In the genomic region with DNA sequence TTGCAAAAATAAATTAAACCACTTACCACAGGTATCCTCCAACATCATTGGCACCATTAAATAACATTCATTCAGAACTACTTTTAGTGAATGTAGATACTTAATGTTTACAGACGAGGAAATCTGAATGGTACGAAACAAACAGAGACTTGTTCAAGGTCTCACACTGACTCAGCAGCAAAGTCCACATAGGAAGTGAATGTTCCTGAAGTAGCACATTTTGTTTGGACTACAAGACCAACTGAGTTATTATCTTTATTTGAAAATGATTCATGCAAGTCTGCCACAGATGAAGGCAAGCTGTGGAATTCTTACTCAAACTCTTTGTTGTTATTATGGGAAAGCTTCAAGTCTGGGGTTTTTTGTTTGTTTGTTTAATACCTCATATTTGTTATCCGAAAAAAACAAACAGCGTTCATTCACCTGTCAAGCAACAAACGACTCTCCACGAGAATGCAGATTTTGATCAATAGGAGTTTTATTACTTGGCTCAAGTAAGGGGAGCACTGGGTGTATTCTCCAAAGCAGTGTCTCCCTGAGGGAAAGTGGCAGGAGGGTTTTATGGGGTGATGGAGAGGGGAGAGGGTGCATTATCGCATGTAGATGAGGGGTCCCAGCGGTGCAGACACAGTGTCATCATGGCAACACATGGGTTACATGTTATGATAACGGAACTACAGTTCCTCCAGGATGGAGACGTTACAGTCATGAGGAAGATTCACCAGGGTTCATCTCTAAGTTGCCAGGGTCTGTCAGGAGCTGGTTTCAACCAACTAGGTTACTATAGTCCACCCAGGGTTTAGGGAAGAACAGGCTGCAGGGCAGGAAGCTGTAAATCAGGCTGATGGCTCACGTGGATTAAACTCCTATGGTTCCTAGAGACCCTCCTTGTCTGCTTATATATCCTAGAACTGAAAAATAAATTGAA, we compare ENCODE assay signal across 11 cellular contexts.
A peak's percentile ranks its signal among the peaks of the same experiment; 100 is the strongest.
DNase-seq lines count a peak whose midpoint lies in the region; ATAC-seq and TF ChIP-seq lines count a peak whose summit lies in the region.
"Had no signal": no experiment of that assay in that cellular context is flagged by ENCODE, and none has a peak within 500 bp of the region (broad histone marks: within the 10 kb centered on the region; RNA-seq: fewer than 3 reads in every experiment).

No MANE protein-coding gene starts in this region.

- H3K4me3 ChIP-seq in BJ (ENCODE audit: low read depth, low read length), result no peak overlapping the region
- H3K4me3 ChIP-seq in SJSA1, result 0 out of 2 replicates have a peak overlapping the region, but pooled peaks have one; percentile 1
- peak overlapping the region; percentile 62 for H3K4me3 ChIP-seq in osteoblast (ENCODE audit: insufficient read depth, low read length)

- H4K20me1 ChIP-seq in osteoblast (ENCODE audit: insufficient read depth, low read length), result no peaks in the 10 kb centered on the region

- H3K4me1 ChIP-seq in SJSA1 (replicated peaks) (peaks cover 19% of the 10 kb centered on the region), osteoblast (ENCODE audit: insufficient read depth, low read length) (peaks cover 22% of the 10 kb centered on the region)

- peak; percentile 66 for DNase-seq in BJ (ENCODE audit: low read depth)
- DNase-seq in SJSA1 (ENCODE audit: low read depth in 1 of 2, low spot score in 2 of 2), result peak in 1 of 2 experiments; percentile 79
- peak; percentile 72 for DNase-seq in fibroblast of the conjunctiva (ENCODE audit: low read depth)
- peak; percentile 86 for DNase-seq in osteoblast (ENCODE audit: insufficient read length, low spot score, missing footprints)
- no peak for DNase-seq in NCI-H1436 (lab: John Stamatoyannopoulos, UW)
- DNase-seq in HuH-7.5 (ENCODE audit: low spot score), result no peak
- DNase-seq: effector CD8-positive, alpha-beta T cell; T-cell had no signal

- peaks cover 6% of the 10 kb centered on the region for H3K79me2 ChIP-seq in osteoblast (ENCODE audit: insufficient read depth, low read length)

- peak overlapping the region; percentile 87 for H3K4me2 ChIP-seq in osteoblast (ENCODE audit: insufficient read depth, low read length)

- CTCF ChIA-PET in BJ (lab: Yijun Ruan, JAX), result interaction anchor here (1.0 kb wide), 1 partner anchor 13 kb away, joined by 3 read pairs; no protein-coding TSS in a partner anchor

- H2AFZ ChIP-seq in osteoblast (ENCODE audit: low read length), result no peak overlapping the region

- H3K36me3 ChIP-seq in BJ (ENCODE audit: control insufficient read depth, insufficient read depth, low read length) (no peaks in the 10 kb centered on the region), SJSA1 (no peaks in the 10 kb centered on the region), osteoblast (ENCODE audit: insufficient read depth, low read length) (no peaks in the 10 kb centered on the region)

- peak overlapping the region; percentile 64 for H3K27ac ChIP-seq in SJSA1
- H3K27ac ChIP-seq in osteoblast (ENCODE audit: low read depth, low read length), result peak overlapping the region; percentile 98
- H3K27ac ChIP-seq: C4-2B had no signal

- H3K9me3 ChIP-seq in SJSA1 (replicated peaks) (no peaks in the 10 kb centered on the region), osteoblast (ENCODE audit: low read depth, low read length) (no peaks in the 10 kb centered on the region)

- TF ChIP-seq CTCF in BJ (IDR thresholded peaks at IDR 0.05; ENCODE audit: insufficient read depth, low read depth, low read length) (no peak), osteoblast (IDR thresholded peaks at IDR 0.05; ENCODE audit: extremely low read depth, low read depth, low read length) (no peak)

- POLR2A ChIA-PET in BJ (lab: Charles Lee), result interaction anchor here (0.7 kb wide), 1 partner anchor 86 kb away, joined by 14 read pairs; no protein-coding TSS in a partner anchor

- H3K27me3 ChIP-seq in BJ (ENCODE audit: control insufficient read depth, insufficient read depth, low read length), result no peaks in the 10 kb centered on the region
- H3K27me3 ChIP-seq in SJSA1 (replicated peaks), result no peaks in the 10 kb centered on the region
- H3K27me3 ChIP-seq in osteoblast (ENCODE audit: insufficient read depth, low read length), result no peaks in the 10 kb centered on the region

- no peak for ATAC-seq in GM19397 (IDR thresholded peaks at IDR 0.05; ENCODE audit: unreplicated experiment)
- no peak for ATAC-seq in HG02970 (IDR thresholded peaks at IDR 0.05; ENCODE audit: low FRiP score, unreplicated experiment)
- ATAC-seq: T-cell had no signal

Comparison
In these comparisons a context has a peak if more than half of its experiments do, and no peak if none do; other contexts are left out.
1. DNase-seq: peak in BJ (single experiment), fibroblast of the conjunctiva (single experiment) and osteoblast (single experiment); none in NCI-H1436 (single experiment) and HuH-7.5 (single experiment).